In the genomic region with DNA sequence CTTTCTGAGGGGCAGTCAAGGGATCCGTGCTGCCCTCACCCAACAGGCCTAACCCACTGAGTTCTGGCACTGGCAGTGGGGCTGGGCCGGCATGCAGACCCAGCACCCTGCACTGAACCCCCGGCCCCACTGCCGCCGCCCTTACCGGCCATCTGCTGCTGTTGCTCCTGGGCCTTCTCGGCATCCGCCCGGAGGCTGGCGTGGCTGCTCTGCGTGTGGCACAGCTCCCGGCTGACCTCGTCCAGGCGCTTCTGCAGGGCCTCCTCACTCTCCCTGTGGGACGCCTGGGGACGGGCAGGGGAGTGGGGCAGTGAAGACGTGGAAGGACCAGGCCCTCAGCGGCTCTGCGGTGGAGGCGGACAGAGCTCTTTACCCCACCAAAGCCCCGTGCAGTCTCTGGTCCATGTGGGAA, we compare ENCODE assay signal across 24 cellular contexts. TPM values are rescaled to one million over a fixed set of nuclear protein-coding genes. Genes with fewer than 3 reads are reported as not detected.
A peak's percentile ranks its signal among the peaks of the same experiment; 100 is the strongest.
DNase-seq lines count a peak whose midpoint lies in the region; ATAC-seq and TF ChIP-seq lines count a peak whose summit lies in the region.
"Had no signal": no experiment of that assay in that cellular context is flagged by ENCODE, and none has a peak within 500 bp of the region (broad histone marks: within the 10 kb centered on the region; RNA-seq: fewer than 3 reads in every experiment).

No MANE protein-coding gene starts in this region.

- no peaks in the 10 kb centered on the region for H3K9me3 Mint-ChIP-seq in endodermal cell
- no peaks in the 10 kb centered on the region for H3K9me3 Mint-ChIP-seq in stimulated activated naive B cell treated with anti-CD40 and anti-IgM and Interleukin-4, amounts not matched to agents 10 μg/mL and 1 μg/mL and 100 μg/mL, for 72 hours
- H3K9me3 Mint-ChIP-seq in activated CD4-positive, alpha-beta memory T cell treated with anti-CD3 and anti-CD28 coated beads, Interleukin-2, amount 10 ng/mL, durations not matched to agents 7 days and 5 days: no peaks in the 10 kb centered on the region
- H3K9me3 Mint-ChIP-seq: CD14-positive monocyte; CD8-positive, alpha-beta memory T cell had no signal

- no peak overlapping the region for H3K23ac ChIP-seq in IMR-90 (ENCODE audit: low read depth, low read length)

- CTCF ChIA-PET in IMR-90 (lab: Yijun Ruan, JAX): no interaction called here
- CTCF ChIA-PET in activated CD4-positive, alpha-beta memory T cell treated with anti-CD3 and anti-CD28 coated beads, Interleukin-2, amount 10 ng/mL, durations not matched to agents 7 days and 5 days (lab: Charles Lee): no interaction called here

- peaks cover 98% of the 10 kb centered on the region for H3K36me3 ChIP-seq in IMR-90 (ENCODE audit: control insufficient read depth, insufficient read depth, low read length)
- peaks cover 96% of the 10 kb centered on the region for H3K36me3 ChIP-seq in endodermal cell (ENCODE audit: control insufficient read depth, insufficient read depth, low read length)
- peaks cover 6% of the 10 kb centered on the region for H3K36me3 ChIP-seq in WERI-Rb-1

- no peak overlapping the region for H3K4ac ChIP-seq in IMR-90 (ENCODE audit: low read depth, low read length)

- no peak overlapping the region for H4K8ac ChIP-seq in IMR-90 (ENCODE audit: low read depth in 2 of 2, low read length in 2 of 2)

- no peak overlapping the region for H3K27ac ChIP-seq in IMR-90 (ENCODE audit: insufficient read depth, low read length)
- no peak overlapping the region for H3K27ac ChIP-seq in endodermal cell (ENCODE audit: low read depth, low read length)
- H3K27ac ChIP-seq in WERI-Rb-1: no peak overlapping the region
- H3K27ac ChIP-seq: 22Rv1, HL-60, PC-9 had no signal

- no peak overlapping the region for H2BK20ac ChIP-seq in IMR-90 (ENCODE audit: low read depth, low read length)

- DNase-seq in Right ventricle myocardium inferior (ENCODE audit: missing footprints): peak; percentile 34
- no peak for DNase-seq in left cardiac atrium
- no peak for DNase-seq in IMR-90
- DNase-seq in endodermal cell: no peak
- no peak for DNase-seq in stimulated activated naive B cell treated with anti-CD40 and anti-IgM and Interleukin-4, amounts not matched to agents 10 μg/mL and 1 μg/mL and 100 μg/mL, for 72 hours
- no peak for DNase-seq in WERI-Rb-1
- DNase-seq in activated CD4-positive, alpha-beta memory T cell treated with anti-CD3 and anti-CD28 coated beads, Interleukin-2, amount 10 ng/mL, durations not matched to agents 7 days and 5 days: no peak
- DNase-seq: CD8-positive, alpha-beta memory T cell; DMS153; DND-41; Karpas-422; NCI-H1092; NCI-H1417 treated with DMSO at 0.1 percent for 48 hours; NCI-H1694 treated with DMSO at 0.1 percent for 48 hours; NCI-H2081; NCI-H2227 treated with DMSO at 0.1 percent for 48 hours; NCI-H526 treated with DMSO at 0.1 percent for 48 hours; PC-9; SHP77 treated with DMSO at 0.1 percent for 48 hours had no signal

- no peak overlapping the region for H4K91ac ChIP-seq in IMR-90 (ENCODE audit: insufficient read depth, low read depth, low read length)

- H3K9ac ChIP-seq in IMR-90 (ENCODE audit: low read depth, low read length) (no peak overlapping the region), endodermal cell (ENCODE audit: extremely low read depth, low read length, poor library complexity, severe bottlenecking) (no peak overlapping the region)

- no peaks in the 10 kb centered on the region for H3K27me3 Mint-ChIP-seq in endodermal cell (ENCODE audit: insufficient read depth)
- H3K27me3 Mint-ChIP-seq in stimulated activated naive B cell treated with anti-CD40 and anti-IgM and Interleukin-4, amounts not matched to agents 10 μg/mL and 1 μg/mL and 100 μg/mL, for 72 hours: no peaks in the 10 kb centered on the region
- no peaks in the 10 kb centered on the region for H3K27me3 Mint-ChIP-seq in activated CD4-positive, alpha-beta memory T cell treated with anti-CD3 and anti-CD28 coated beads, Interleukin-2, amount 10 ng/mL, durations not matched to agents 7 days and 5 days
- H3K27me3 Mint-ChIP-seq: B cell; CD8-positive, alpha-beta memory T cell had no signal

- peaks cover 43 to 96% of the 10 kb centered on the region in 2 experiments for H3K79me1 ChIP-seq in IMR-90 (ENCODE audit: low read depth in 1 of 2, low read length in 2 of 2)

- peak overlapping the region; percentile 39 for H3K27ac Mint-ChIP-seq in endodermal cell
- peak overlapping the region; percentile 56 for H3K27ac Mint-ChIP-seq in stimulated activated naive B cell treated with anti-CD40 and anti-IgM and Interleukin-4, amounts not matched to agents 10 μg/mL and 1 μg/mL and 100 μg/mL, for 72 hours
- H3K27ac Mint-ChIP-seq in activated CD4-positive, alpha-beta memory T cell treated with anti-CD3 and anti-CD28 coated beads, Interleukin-2, amount 10 ng/mL, durations not matched to agents 7 days and 5 days: no peak overlapping the region
- H3K27ac Mint-ChIP-seq: B cell had no signal

- H3K27me3 ChIP-seq in IMR-90 (ENCODE audit: control insufficient read depth, insufficient read depth, low read length) (no peaks in the 10 kb centered on the region), endodermal cell (ENCODE audit: control insufficient read depth, insufficient read depth, low read length, poor library complexity, severe bottlenecking) (no peaks in the 10 kb centered on the region), WERI-Rb-1 (ENCODE audit: insufficient read depth, low read depth, severe bottlenecking) (no peaks in the 10 kb centered on the region)

- H3K14ac ChIP-seq in IMR-90 (replicated peaks; ENCODE audit: low read depth, low read length): no peak overlapping the region

- no peak overlapping the region for H2BK15ac ChIP-seq in IMR-90 (ENCODE audit: low read depth, low read length)

- H3K4me3 ChIP-seq in IMR-90 (ENCODE audit: insufficient read depth, low read depth, low read length): no peak overlapping the region
- no peak overlapping the region for H3K4me3 ChIP-seq in endodermal cell (ENCODE audit: low read length)
- H3K4me3 ChIP-seq in WERI-Rb-1 (ENCODE audit: low read depth, low read length): no peak overlapping the region
- H3K4me3 ChIP-seq: PC-9 had no signal

- no peak overlapping the region for H3K56ac ChIP-seq in IMR-90 (ENCODE audit: extremely low read depth, insufficient read depth, low read length)

- no peak overlapping the region for H3K4me2 ChIP-seq in IMR-90 (ENCODE audit: low read depth, low read length)
- H3K4me2 ChIP-seq: PC-9 had no signal

- peaks cover 92% of the 10 kb centered on the region for H4K20me1 ChIP-seq in IMR-90 (ENCODE audit: insufficient read depth, low read length)

- no peak overlapping the region for H4K5ac ChIP-seq in IMR-90 (ENCODE audit: low read depth, low read length)

- H3K9me3 ChIP-seq in IMR-90 (ENCODE audit: control insufficient read depth, insufficient read depth, low read length) (no peaks in the 10 kb centered on the region), endodermal cell (ENCODE audit: control insufficient read depth, low read length) (no peaks in the 10 kb centered on the region), WERI-Rb-1 (ENCODE audit: severe bottlenecking) (no peaks in the 10 kb centered on the region)

- in situ Hi-C loops in IMR-90 (cut with MboI; ENCODE audit: low sequenced_read_pairs): loop anchor here (25.0 kb wide), 1 partner anchor 508 kb away; the partner anchor contains the start of genes KAT14 and PET117

- no peak overlapping the region for H2BK5ac ChIP-seq in IMR-90 (ENCODE audit: low read depth, low read length, poor library complexity, severe bottlenecking)

- no peak overlapping the region for H3K18ac ChIP-seq in IMR-90 (ENCODE audit: low read depth, low read length)

- 100% methylated on average over 10 of the region's 21 CpGs; no CpG with 5 or more reads in 1 of the 2 experiments for WGBS in IMR-90 (ENCODE audit: extremely low coverage in 2 of 2, insufficient read length in 1 of 2), 2 experiments
- 94% methylated on average over 14 to 21 of the region's 21 CpGs for WGBS in endodermal cell (ENCODE audit: insufficient coverage in 1 of 2, insufficient read length in 1 of 2), 2 experiments

- peak overlapping the region; percentile 19 for H2AK9ac ChIP-seq in IMR-90 (replicated peaks; ENCODE audit: low read depth, low read length, poor library complexity)

- H2AK5ac ChIP-seq in IMR-90 (ENCODE audit: low read depth, low read length): no peak overlapping the region

- dilution Hi-C loops in IMR-90 (cut with HindIII; ENCODE audit: low sequenced_read_pairs, unreplicated experiment): no loop called here

- POLR2A ChIA-PET in IMR-90 (lab: Charles Lee; ENCODE audit: unreplicated experiment): no interaction called here
- POLR2A ChIA-PET in activated CD4-positive, alpha-beta memory T cell treated with anti-CD3 and anti-CD28 coated beads, Interleukin-2, amount 10 ng/mL, durations not matched to agents 7 days and 5 days (lab: Charles Lee): no interaction called here

- peak overlapping the region; percentile 23 for H2AFZ ChIP-seq in IMR-90 (replicated peaks; ENCODE audit: low read length, poor library complexity)
- H2AFZ ChIP-seq: PC-9 had no signal

- no peak for TF ChIP-seq RAD21 in IMR-90 (IDR thresholded peaks at IDR 0.05; ENCODE audit: low read length)

- BruUV-seq in IMR-90 (replicated peaks; lab: Mats Ljungman, UMichigan): no TSS peak

- peaks cover 75% of the 10 kb centered on the region for H3K36me3 Mint-ChIP-seq in endodermal cell (ENCODE audit: low read depth)
- peaks cover 50 to 63% of the 10 kb centered on the region in 2 donors for H3K36me3 Mint-ChIP-seq in stimulated activated naive B cell treated with anti-CD40 and anti-IgM and Interleukin-4, amounts not matched to agents 10 μg/mL and 1 μg/mL and 100 μg/mL, for 72 hours
- peaks cover 38% of the 10 kb centered on the region for H3K36me3 Mint-ChIP-seq in activated CD4-positive, alpha-beta memory T cell treated with anti-CD3 and anti-CD28 coated beads, Interleukin-2, amount 10 ng/mL, durations not matched to agents 7 days and 5 days (ENCODE audit: low read depth)

- ATAC-seq in Right ventricle myocardium inferior (no peak), left cardiac atrium (no peak), IMR-90 (ENCODE audit: low read depth) (no peak)
- ATAC-seq in stimulated activated naive B cell treated with anti-CD40 and anti-IgM and Interleukin-4, amounts not matched to agents 10 μg/mL and 1 μg/mL and 100 μg/mL, for 72 hours (replicated peaks): no peak
- ATAC-seq: HCT116 had no signal

- H3K4me1 ChIP-seq in IMR-90 (ENCODE audit: control insufficient read depth, insufficient read depth, low read length): no peaks in the 10 kb centered on the region; the same call in 1 of the 2 replicates
- no peaks in the 10 kb centered on the region for H3K4me1 ChIP-seq in endodermal cell (ENCODE audit: control insufficient read depth, insufficient read depth, low read length)

- H2BK120ac ChIP-seq in IMR-90 (ENCODE audit: low read depth, low read length): no peak overlapping the region

- TF ChIP-seq POLR2A in IMR-90 (IDR thresholded peaks at IDR 0.05; ENCODE audit: low read depth, low read length): no peak

- intact Hi-C loops in Right ventricle myocardium inferior (cut with DNase I): no loop called here
- intact Hi-C loops in left cardiac atrium (cut with DNase I): no loop called here
- intact Hi-C loops in IMR-90 (cut with micrococcal nuclease): no loop called here

- H3K4me1 Mint-ChIP-seq in endodermal cell: no peaks in the 10 kb centered on the region
- peaks cover 2% of the 10 kb centered on the region in 2 donors for H3K4me1 Mint-ChIP-seq in stimulated activated naive B cell treated with anti-CD40 and anti-IgM and Interleukin-4, amounts not matched to agents 10 μg/mL and 1 μg/mL and 100 μg/mL, for 72 hours
- no peaks in the 10 kb centered on the region for H3K4me1 Mint-ChIP-seq in activated CD4-positive, alpha-beta memory T cell treated with anti-CD3 and anti-CD28 coated beads, Interleukin-2, amount 10 ng/mL, durations not matched to agents 7 days and 5 days
- H3K4me1 Mint-ChIP-seq: B cell; CD8-positive, alpha-beta memory T cell had no signal

- H3K4me3 Mint-ChIP-seq in endodermal cell: no peak overlapping the region
- H3K4me3 Mint-ChIP-seq in stimulated activated naive B cell treated with anti-CD40 and anti-IgM and Interleukin-4, amounts not matched to agents 10 μg/mL and 1 μg/mL and 100 μg/mL, for 72 hours: no peak overlapping the region
- no peak overlapping the region for H3K4me3 Mint-ChIP-seq in activated CD4-positive, alpha-beta memory T cell treated with anti-CD3 and anti-CD28 coated beads, Interleukin-2, amount 10 ng/mL, durations not matched to agents 7 days and 5 days
- H3K4me3 Mint-ChIP-seq: B cell; CD14-positive monocyte; CD8-positive, alpha-beta memory T cell had no signal

- H3K9me1 ChIP-seq in IMR-90 (ENCODE audit: insufficient read depth, low read length): no peaks in the 10 kb centered on the region

- TF ChIP-seq CTCF in IMR-90 (conservative IDR thresholded peaks at IDR 0.05; ENCODE audit: low read depth, low read length) (no peak), endodermal cell (conservative IDR thresholded peaks at IDR 0.05) (no peak), WERI-Rb-1 (IDR thresholded peaks at IDR 0.05; ENCODE audit: low read depth, low read length) (no peak)

RNA-seq across cellular contexts. Expression of gene RRBP1, which starts 52.4 kb away (rescaled TPM):
- total RNA-seq in Right ventricle myocardium inferior (38.5 TPM), left cardiac atrium (100 to 1,000 TPM in 1 of 2 donors, 10 to 100 TPM in 1; 68.6 to 127 TPM), IMR-90 (2012; rRNA removed) (90.2 and 99.7 TPM in 2 replicates), endodermal cell (100 to 1,000 TPM; 191 to 212 TPM)
- polyA plus RNA-seq in IMR-90 (2012; rRNA removed): 135 and 136 TPM in 2 replicates
- polyA plus RNA-seq in IMR-90 (2012; cell fraction: cytosol; rRNA removed): 134 and 143 TPM in 2 replicates
- 216 and 234 TPM in 2 replicates for polyA plus RNA-seq in IMR-90 (2012; cell fraction: nucleus; rRNA removed; ENCODE audit: low replicate concordance)
- 54.2 TPM for polyA plus RNA-seq in endodermal cell (2013, experiment 1 of 2)
- polyA plus RNA-seq in endodermal cell (2013, experiment 2 of 2): 58.4 TPM
- 10 to 100 TPM; 82.3 to 85.7 TPM for total RNA-seq in activated CD4-positive, alpha-beta memory T cell treated with anti-CD3 and anti-CD28 coated beads, Interleukin-2, amount 10 ng/mL, durations not matched to agents 7 days and 5 days

RNA-seq across cellular contexts. Expression of gene DSTN, which starts 59.8 kb away (rescaled TPM):
- total RNA-seq in Right ventricle myocardium inferior: 865 TPM
- total RNA-seq in left cardiac atrium: 100 to 1,000 TPM; 547 to 572 TPM
- 221 and 383 TPM in 2 replicates for total RNA-seq in IMR-90 (2012; rRNA removed)
- 258 and 269 TPM in 2 replicates for polyA plus RNA-seq in IMR-90 (2012; rRNA removed)
- polyA plus RNA-seq in IMR-90 (2012; cell fraction: cytosol; rRNA removed): 105 and 120 TPM in 2 replicates
- 20.5 and 87.7 TPM in 2 replicates for polyA plus RNA-seq in IMR-90 (2012; cell fraction: nucleus; rRNA removed; ENCODE audit: low replicate concordance)
- total RNA-seq in endodermal cell: 100 to 1,000 TPM; 196 to 204 TPM
- 192 TPM for polyA plus RNA-seq in endodermal cell (2013, experiment 1 of 2)
- 208 TPM for polyA plus RNA-seq in endodermal cell (2013, experiment 2 of 2)
- 100 to 1,000 TPM; 104 to 109 TPM for total RNA-seq in activated CD4-positive, alpha-beta memory T cell treated with anti-CD3 and anti-CD28 coated beads, Interleukin-2, amount 10 ng/mL, durations not matched to agents 7 days and 5 days
